ENCODE assay signal across 1 cellular context in the genomic region with DNA sequence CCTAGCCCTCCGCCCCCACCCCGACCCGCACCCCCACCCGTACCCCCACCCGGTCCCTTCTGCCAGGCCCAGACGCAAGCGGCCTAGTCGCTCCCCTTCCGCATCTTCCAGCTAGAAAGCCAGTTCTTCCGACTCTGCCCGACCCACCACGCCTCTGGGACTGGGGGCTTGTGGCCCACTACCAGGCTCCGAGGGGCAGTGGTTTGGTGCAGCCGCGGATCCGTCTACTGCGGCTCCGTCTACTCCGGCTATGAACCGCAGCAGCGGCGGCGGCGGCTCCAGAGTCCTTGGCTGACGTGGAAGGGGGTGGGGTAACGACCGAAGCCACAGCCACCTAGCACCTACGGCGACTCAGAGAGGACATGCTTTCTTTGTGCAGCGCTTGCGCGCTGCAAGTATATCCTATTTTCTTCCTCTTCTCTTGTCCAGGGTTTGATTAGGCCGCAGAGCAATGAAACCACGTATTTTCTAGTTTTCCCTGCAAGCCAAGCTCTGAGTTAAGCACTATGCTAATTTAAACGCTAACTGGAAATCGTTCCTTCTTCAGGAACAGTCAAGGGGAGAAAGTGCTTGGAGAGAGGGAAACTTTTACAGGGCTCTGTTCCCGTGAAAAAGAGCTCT.
TF ChIP-seq lines count a peak whose summit lies in the region.

Gene COPB1 (minus strand): TSS at position 252 of the 621 bp plus-strand sequence. CDS start 883 bp downstream, outside the sequence.

TF ChIP-seq in HEK293, 187 proteins besides CTCF, POLR2A, EP300 and RAD21 (continued from another document):
- TF ChIP-seq, protein P1, sequence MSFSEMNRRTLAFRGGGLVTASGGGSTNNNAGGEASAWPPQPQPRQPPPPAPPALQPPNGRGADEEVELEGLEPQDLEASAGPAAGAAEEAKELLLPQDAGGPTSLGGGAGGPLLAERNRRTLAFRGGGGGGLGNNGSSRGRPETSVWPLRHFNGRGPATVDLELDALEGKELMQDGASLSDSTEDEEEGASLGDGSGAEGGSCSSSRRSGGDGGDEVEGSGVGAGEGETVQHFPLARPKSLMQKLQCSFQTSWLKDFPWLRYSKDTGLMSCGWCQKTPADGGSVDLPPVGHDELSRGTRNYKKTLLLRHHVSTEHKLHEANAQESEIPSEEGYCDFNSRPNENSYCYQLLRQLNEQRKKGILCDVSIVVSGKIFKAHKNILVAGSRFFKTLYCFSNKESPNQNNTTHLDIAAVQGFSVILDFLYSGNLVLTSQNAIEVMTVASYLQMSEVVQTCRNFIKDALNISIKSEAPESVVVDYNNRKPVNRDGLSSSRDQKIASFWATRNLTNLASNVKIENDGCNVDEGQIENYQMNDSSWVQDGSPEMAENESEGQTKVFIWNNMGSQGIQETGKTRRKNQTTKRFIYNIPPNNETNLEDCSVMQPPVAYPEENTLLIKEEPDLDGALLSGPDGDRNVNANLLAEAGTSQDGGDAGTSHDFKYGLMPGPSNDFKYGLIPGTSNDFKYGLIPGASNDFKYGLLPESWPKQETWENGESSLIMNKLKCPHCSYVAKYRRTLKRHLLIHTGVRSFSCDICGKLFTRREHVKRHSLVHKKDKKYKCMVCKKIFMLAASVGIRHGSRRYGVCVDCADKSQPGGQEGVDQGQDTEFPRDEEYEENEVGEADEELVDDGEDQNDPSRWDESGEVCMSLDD (tag by site-specific recombination; IDR thresholded peaks at IDR 0.05) = no peak
- TF ChIP-seq ZBTB17 (tag by site-specific recombination; IDR thresholded peaks at IDR 0.05) (peak; percentile 71), ZBTB6 (tag by site-specific recombination; IDR thresholded peaks at IDR 0.05) (peak; percentile 87), ZBTB21 (tag by site-specific recombination; IDR thresholded peaks at IDR 0.05) (0 out of 2 replicates have a peak, but pooled peaks have one; percentile 30), ZNF701 (tag by site-specific recombination; IDR thresholded peaks at IDR 0.05) (no peak), ZNF350 (tag by site-specific recombination; IDR thresholded peaks at IDR 0.05) (no peak), ZNF292 (tag by site-specific recombination; IDR thresholded peaks at IDR 0.05; ENCODE audit: borderline replicate concordance, low read depth) (no peak), REPIN1 (tag by site-specific recombination; IDR thresholded peaks at IDR 0.05; ENCODE audit: low read depth) (no peak), TSHZ1 (tag by site-specific recombination; IDR thresholded peaks at IDR 0.05; ENCODE audit: borderline replicate concordance) (no peak), ZNF362 (tag by site-specific recombination; IDR thresholded peaks at IDR 0.05) (no peak), ZNF138 (tag by site-specific recombination; IDR thresholded peaks at IDR 0.05; ENCODE audit: borderline replicate concordance) (no peak), YY1 (tag by site-specific recombination; IDR thresholded peaks at IDR 0.05) (no peak), KLF9 (tag by site-specific recombination; IDR thresholded peaks at IDR 0.05; ENCODE audit: low read depth) (peak; percentile 14; the same call in 1 of the 2 replicates), ZNF768 (tag by site-specific recombination; IDR thresholded peaks at IDR 0.05) (no peak), ZNF510 (tag by site-specific recombination; IDR thresholded peaks at IDR 0.05; ENCODE audit: insufficient replicate concordance) (no peak), KLF1 (tag by site-specific recombination; IDR thresholded peaks at IDR 0.05) (no peak), ZNF112 (tag by site-specific recombination; IDR thresholded peaks at IDR 0.05) (no peak), ZNF449 (tag by site-specific recombination; IDR thresholded peaks at IDR 0.05) (no peak), ZNF24 (tag by site-specific recombination; IDR thresholded peaks at IDR 0.05) (no peak)
- TF ChIP-seq, protein P2, sequence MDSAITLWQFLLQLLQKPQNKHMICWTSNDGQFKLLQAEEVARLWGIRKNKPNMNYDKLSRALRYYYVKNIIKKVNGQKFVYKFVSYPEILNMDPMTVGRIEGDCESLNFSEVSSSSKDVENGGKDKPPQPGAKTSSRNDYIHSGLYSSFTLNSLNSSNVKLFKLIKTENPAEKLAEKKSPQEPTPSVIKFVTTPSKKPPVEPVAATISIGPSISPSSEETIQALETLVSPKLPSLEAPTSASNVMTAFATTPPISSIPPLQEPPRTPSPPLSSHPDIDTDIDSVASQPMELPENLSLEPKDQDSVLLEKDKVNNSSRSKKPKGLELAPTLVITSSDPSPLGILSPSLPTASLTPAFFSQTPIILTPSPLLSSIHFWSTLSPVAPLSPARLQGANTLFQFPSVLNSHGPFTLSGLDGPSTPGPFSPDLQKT (IDR thresholded peaks at IDR 0.05; ENCODE audit: borderline replicate concordance, low read depth, low read length) = no peak
- TF ChIP-seq, protein P3, sequence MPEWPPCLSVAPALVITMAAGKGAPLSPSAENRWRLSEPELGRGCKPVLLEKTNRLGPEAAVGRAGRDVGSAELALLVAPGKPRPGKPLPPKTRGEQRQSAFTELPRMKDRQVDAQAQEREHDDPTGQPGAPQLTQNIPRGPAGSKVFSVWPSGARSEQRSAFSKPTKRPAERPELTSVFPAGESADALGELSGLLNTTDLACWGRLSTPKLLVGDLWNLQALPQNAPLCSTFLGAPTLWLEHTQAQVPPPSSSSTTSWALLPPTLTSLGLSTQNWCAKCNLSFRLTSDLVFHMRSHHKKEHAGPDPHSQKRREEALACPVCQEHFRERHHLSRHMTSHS (tag by site-specific recombination; IDR thresholded peaks at IDR 0.05) = no peak
- TF ChIP-seq, protein P4, sequence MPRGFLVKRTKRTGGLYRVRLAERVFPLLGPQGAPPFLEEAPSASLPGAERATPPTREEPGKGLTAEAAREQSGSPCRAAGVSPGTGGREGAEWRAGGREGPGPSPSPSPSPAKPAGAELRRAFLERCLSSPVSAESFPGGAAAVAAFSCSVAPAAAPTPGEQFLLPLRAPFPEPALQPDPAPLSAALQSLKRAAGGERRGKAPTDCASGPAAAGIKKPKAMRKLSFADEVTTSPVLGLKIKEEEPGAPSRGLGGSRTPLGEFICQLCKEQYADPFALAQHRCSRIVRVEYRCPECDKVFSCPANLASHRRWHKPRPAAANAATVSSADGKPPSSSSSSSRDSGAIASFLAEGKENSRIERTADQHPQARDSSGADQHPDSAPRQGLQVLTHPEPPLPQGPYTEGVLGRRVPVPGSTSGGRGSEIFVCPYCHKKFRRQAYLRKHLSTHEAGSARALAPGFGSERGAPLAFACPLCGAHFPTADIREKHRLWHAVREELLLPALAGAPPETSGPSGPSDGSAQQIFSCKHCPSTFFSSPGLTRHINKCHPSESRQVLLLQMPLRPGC (tag by site-specific recombination; IDR thresholded peaks at IDR 0.05) = no peak
- TF ChIP-seq, protein P5, sequence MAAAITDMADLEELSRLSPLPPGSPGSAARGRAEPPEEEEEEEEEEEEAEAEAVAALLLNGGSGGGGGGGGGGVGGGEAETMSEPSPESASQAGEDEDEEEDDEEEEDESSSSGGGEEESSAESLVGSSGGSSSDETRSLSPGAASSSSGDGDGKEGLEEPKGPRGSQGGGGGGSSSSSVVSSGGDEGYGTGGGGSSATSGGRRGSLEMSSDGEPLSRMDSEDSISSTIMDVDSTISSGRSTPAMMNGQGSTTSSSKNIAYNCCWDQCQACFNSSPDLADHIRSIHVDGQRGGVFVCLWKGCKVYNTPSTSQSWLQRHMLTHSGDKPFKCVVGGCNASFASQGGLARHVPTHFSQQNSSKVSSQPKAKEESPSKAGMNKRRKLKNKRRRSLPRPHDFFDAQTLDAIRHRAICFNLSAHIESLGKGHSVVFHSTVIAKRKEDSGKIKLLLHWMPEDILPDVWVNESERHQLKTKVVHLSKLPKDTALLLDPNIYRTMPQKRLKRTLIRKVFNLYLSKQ (tag by site-specific recombination; IDR thresholded peaks at IDR 0.05; ENCODE audit: borderline replicate concordance) = no peak
- TF ChIP-seq, protein P6, sequence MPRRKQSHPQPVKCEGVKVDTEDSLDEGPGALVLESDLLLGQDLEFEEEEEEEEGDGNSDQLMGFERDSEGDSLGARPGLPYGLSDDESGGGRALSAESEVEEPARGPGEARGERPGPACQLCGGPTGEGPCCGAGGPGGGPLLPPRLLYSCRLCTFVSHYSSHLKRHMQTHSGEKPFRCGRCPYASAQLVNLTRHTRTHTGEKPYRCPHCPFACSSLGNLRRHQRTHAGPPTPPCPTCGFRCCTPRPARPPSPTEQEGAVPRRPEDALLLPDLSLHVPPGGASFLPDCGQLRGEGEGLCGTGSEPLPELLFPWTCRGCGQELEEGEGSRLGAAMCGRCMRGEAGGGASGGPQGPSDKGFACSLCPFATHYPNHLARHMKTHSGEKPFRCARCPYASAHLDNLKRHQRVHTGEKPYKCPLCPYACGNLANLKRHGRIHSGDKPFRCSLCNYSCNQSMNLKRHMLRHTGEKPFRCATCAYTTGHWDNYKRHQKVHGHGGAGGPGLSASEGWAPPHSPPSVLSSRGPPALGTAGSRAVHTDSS (tag by site-specific recombination; IDR thresholded peaks at IDR 0.05) = no peak
TF ChIP-seq in HEK293: peak in this region for 21.
